Comparison of ENCODE assay signal across 1 cellular context in genomic region chr16:27268376-27269299, GRCh38.
TF ChIP-seq lines count a peak whose summit lies in the region.

Gene NSMCE1, minus strand, starts transcription at chr16:27268772. Its CDS starts 11,202 bp downstream, at chr16:27257570.

TF ChIP-seq in HEK293, 187 proteins besides CTCF, POLR2A, EP300 and RAD21 (continued from another document and continues in another):
- 0 out of 2 replicates have a peak, but pooled peaks have one; percentile 33 for TF ChIP-seq PRDM2 (tag by site-specific recombination; IDR thresholded peaks at IDR 0.05; ENCODE audit: borderline replicate concordance)
- TF ChIP-seq ZNF335 (tag by site-specific recombination; conservative IDR thresholded peaks at IDR 0.05) = peak; percentile 74
- TF ChIP-seq ZNF514 (tag by site-specific recombination; IDR thresholded peaks at IDR 0.05) = no peak
- TF ChIP-seq ZNF654 (tag by site-specific recombination; IDR thresholded peaks at IDR 0.05; ENCODE audit: low read depth) = no peak
- no peak for TF ChIP-seq ZNF473 (tag by site-specific recombination; IDR thresholded peaks at IDR 0.05)
- no peak for TF ChIP-seq ZNF404 (tag by site-specific recombination; IDR thresholded peaks at IDR 0.05)
- peak; percentile 58 for TF ChIP-seq ZBTB26 (tag by site-specific recombination; optimal IDR thresholded peaks at IDR 0.05)
- TF ChIP-seq GLI4 (tag by site-specific recombination; IDR thresholded peaks at IDR 0.05) = no peak
- TF ChIP-seq TRIM28 (IDR thresholded peaks at IDR 0.05; ENCODE audit: borderline replicate concordance, low read length) = no peak
- TF ChIP-seq ZNF747 (tag by site-specific recombination; IDR thresholded peaks at IDR 0.05) = no peak
- peak; percentile 15; the same call in 1 of the 2 replicates for TF ChIP-seq ZNF600 (tag by site-specific recombination; IDR thresholded peaks at IDR 0.05)
- no peak for TF ChIP-seq OSR2 (tag by site-specific recombination; IDR thresholded peaks at IDR 0.05)
- TF ChIP-seq ZSCAN18 (tag by site-specific recombination; IDR thresholded peaks at IDR 0.05) = no peak
- no peak for TF ChIP-seq ELK4 (IDR thresholded peaks at IDR 0.05; ENCODE audit: borderline replicate concordance, low read depth, low read length)
- no peak for TF ChIP-seq ZNF18 (tag by site-specific recombination; IDR thresholded peaks at IDR 0.05)
- peak; percentile 92; the same call in 1 of the 2 replicates for TF ChIP-seq PBX3 (CRISPR knock-in tag; IDR thresholded peaks at IDR 0.05)
- TF ChIP-seq IKZF3 (tag by site-specific recombination; IDR thresholded peaks at IDR 0.05) = peak; percentile 58; the same call in 1 of the 2 replicates
- no peak for TF ChIP-seq ZNF571 (tag by site-specific recombination; IDR thresholded peaks at IDR 0.05)
- TF ChIP-seq PRDM1 (tag by site-specific recombination; IDR thresholded peaks at IDR 0.05) = no peak
- peak; percentile 73; the same call in 1 of the 2 replicates for TF ChIP-seq HOXC10 (CRISPR knock-in tag; IDR thresholded peaks at IDR 0.05)
- TF ChIP-seq FEZF1 (tag by site-specific recombination; IDR thresholded peaks at IDR 0.05) = no peak
- no peak for TF ChIP-seq ZNF510 (tag by site-specific recombination; IDR thresholded peaks at IDR 0.05; ENCODE audit: insufficient replicate concordance)
- TF ChIP-seq ZNF394 (tag by site-specific recombination; IDR thresholded peaks at IDR 0.05; ENCODE audit: borderline replicate concordance) = no peak
- TF ChIP-seq MZF1 (tag by site-specific recombination; IDR thresholded peaks at IDR 0.05; ENCODE audit: borderline replicate concordance) = no peak
- TF ChIP-seq ZBTB7A (tag by site-specific recombination; IDR thresholded peaks at IDR 0.05; ENCODE audit: low read depth) = no peak
- TF ChIP-seq ZNF398 (tag by site-specific recombination; IDR thresholded peaks at IDR 0.05) = no peak
- no peak for TF ChIP-seq ZNF274 (IDR thresholded peaks at IDR 0.05; ENCODE audit: low read length)
- TF ChIP-seq ZNF274 (tag by site-specific recombination; IDR thresholded peaks at IDR 0.05; ENCODE audit: borderline replicate concordance) = no peak
- no peak for TF ChIP-seq ZNF664 (tag by site-specific recombination; IDR thresholded peaks at IDR 0.05)
- TF ChIP-seq KLF17 (tag by site-specific recombination; IDR thresholded peaks at IDR 0.05) = no peak
- TF ChIP-seq PRDM6 (tag by site-specific recombination; IDR thresholded peaks at IDR 0.05) = no peak
- TF ChIP-seq ZBTB48 (tag by site-specific recombination; IDR thresholded peaks at IDR 0.05) = peak; percentile 68
- TF ChIP-seq ZBTB1 (tag by site-specific recombination; IDR thresholded peaks at IDR 0.05) = no peak
- TF ChIP-seq ZNF239 (tag by site-specific recombination; IDR thresholded peaks at IDR 0.05) = no peak
- no peak for TF ChIP-seq SALL2 (tag by site-specific recombination; IDR thresholded peaks at IDR 0.05; ENCODE audit: borderline replicate concordance)
- 0 out of 2 replicates have a peak, but pooled peaks have one; percentile 47 for TF ChIP-seq HOXD13 (CRISPR knock-in tag; IDR thresholded peaks at IDR 0.05; ENCODE audit: borderline replicate concordance)
- 0 out of 2 replicates have a peak, but pooled peaks have one; percentile 46 for TF ChIP-seq PATZ1 (tag by site-specific recombination; IDR thresholded peaks at IDR 0.05)
- no peak for TF ChIP-seq ZNF558 (tag by site-specific recombination; IDR thresholded peaks at IDR 0.05)
- TF ChIP-seq ZNF548 (tag by site-specific recombination; IDR thresholded peaks at IDR 0.05) = no peak
- TF ChIP-seq KLF8 (tag by site-specific recombination; IDR thresholded peaks at IDR 0.05) = no peak
- no peak for TF ChIP-seq ZNF324 (tag by site-specific recombination; IDR thresholded peaks at IDR 0.05)
- no peak for TF ChIP-seq REPIN1 (tag by site-specific recombination; IDR thresholded peaks at IDR 0.05; ENCODE audit: low read depth)
- TF ChIP-seq ZNF311 (tag by site-specific recombination; IDR thresholded peaks at IDR 0.05; ENCODE audit: borderline replicate concordance) = no peak
- no peak for TF ChIP-seq ZFP41 (tag by site-specific recombination; IDR thresholded peaks at IDR 0.05; ENCODE audit: borderline replicate concordance)
- TF ChIP-seq SP2 (tag by site-specific recombination; IDR thresholded peaks at IDR 0.05) = peak; percentile 96
